10 cellular contexts compared by ENCODE assay signal in the genomic region with DNA sequence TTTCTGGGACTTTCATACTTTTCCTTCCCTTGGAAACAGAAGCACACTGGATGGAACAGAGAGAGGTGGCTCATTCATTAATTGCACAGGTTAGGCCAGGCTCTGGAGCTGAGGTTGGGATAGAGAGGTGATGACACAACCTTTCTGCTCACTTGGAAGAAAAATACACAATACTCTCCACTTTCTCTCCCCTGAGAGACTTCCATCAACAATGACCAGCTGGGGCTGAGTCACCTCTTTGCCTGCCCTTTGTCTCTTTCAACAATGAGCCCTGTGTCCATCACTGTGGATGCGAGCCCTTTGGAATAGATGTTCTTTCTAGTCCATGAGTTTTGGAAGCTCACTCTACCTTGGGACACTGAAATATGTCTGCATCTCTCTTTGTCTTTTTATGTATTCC. TPM values are rescaled to one million over a fixed set of nuclear protein-coding genes. Genes with fewer than 3 reads are reported as not detected.
DNase-seq lines count a peak whose midpoint lies in the region; ATAC-seq, FAIRE-seq and TF ChIP-seq lines count a peak whose summit lies in the region.
"Had no signal": no experiment of that assay in that cellular context is flagged by ENCODE, and none has a peak within 500 bp of the region (broad histone marks: within the 10 kb centered on the region; RNA-seq: fewer than 3 reads in every experiment).

No MANE protein-coding gene starts in this region.

- H3K9me3 ChIP-seq in adipocyte (ENCODE audit: control insufficient read depth, low read length): no peaks in the 10 kb centered on the region

- peaks cover 45% of the 10 kb centered on the region for H3K36me3 Mint-ChIP-seq in HFFc6 (ENCODE audit: low read depth)

- intact Hi-C loops in head of caudate nucleus (cut with DNase I): no loop called here

- peaks cover 80% of the 10 kb centered on the region for H3K4me1 ChIP-seq in adipocyte (ENCODE audit: control insufficient read depth, insufficient read depth, low read length)

- no peaks in the 10 kb centered on the region for H3K27me3 ChIP-seq in adipocyte (replicated peaks; ENCODE audit: control insufficient read depth, insufficient read depth, low read length)
- H3K27me3 ChIP-seq: hepatocyte had no signal

- FAIRE-seq in D721Med (lab: Jason Lieb, UNC): no peak

- H3K4me3 Mint-ChIP-seq in HFFc6: no peak overlapping the region

- TF ChIP-seq CTCF in HFFc6 (IDR thresholded peaks at IDR 0.05) (no peak), omental fat pad (IDR thresholded peaks at IDR 0.05) (no peak), D721Med (IDR thresholded peaks at IDR 0.05; ENCODE audit: insufficient read depth, missing control alignments) (no peak)

- no peak overlapping the region for H3K9ac ChIP-seq in adipocyte (ENCODE audit: low read length)

- no peak for DNase-seq in HFFc6
- peak; percentile 43 for DNase-seq in adipocyte (ENCODE audit: low read depth)
- peak in 35 of 42 donors; percentile 13 to 89 (median 63) for DNase-seq in head of caudate nucleus
- peak in 33 of 49 donors; percentile 13 to 74 (median 50) for DNase-seq in substantia nigra (lab: John Stamatoyannopoulos, UW)
- no peak for DNase-seq in omental fat pad (ENCODE audit: low spot score)
- no peak for DNase-seq in NCI-H187 (lab: John Stamatoyannopoulos, UW)
- DNase-seq in D721Med (ENCODE audit: insufficient read length, low spot score): no peak
- DNase-seq: activated naive CD4-positive, alpha-beta T cell; NCI-H526 had no signal

- H3K4me1 Mint-ChIP-seq in HFFc6 (ENCODE audit: low read depth): peaks cover 92% of the 10 kb centered on the region

- H3K4me3 ChIP-seq in adipocyte (ENCODE audit: low read length): no peak overlapping the region
- H3K4me3 ChIP-seq: hepatocyte had no signal

- H3K27me3 Mint-ChIP-seq in HFFc6 (ENCODE audit: insufficient read depth): peaks cover 9% of the 10 kb centered on the region

- H3K27ac Mint-ChIP-seq in HFFc6: peak overlapping the region; percentile 93

- H3K36me3 ChIP-seq in adipocyte (ENCODE audit: control insufficient read depth, insufficient read depth, low read length, severe bottlenecking): peaks cover 35% of the 10 kb centered on the region

- H3K9me3 Mint-ChIP-seq in HFFc6: no peaks in the 10 kb centered on the region

- peak overlapping the region; percentile 67 for H3K27ac ChIP-seq in substantia nigra (ENCODE audit: low read depth, low read length, poor library complexity, severe bottlenecking)
- H3K27ac ChIP-seq: hepatocyte had no signal

- no peak for ATAC-seq in omental fat pad (ENCODE audit: low FRiP score)

RNA-seq across cellular contexts. Expression of gene ATP2B4, which starts 43.1 kb away (rescaled TPM):
- 100 to 1,000 TPM; 199 to 243 (median 221) TPM for total RNA-seq in HFFc6 (2021; fragmentation: NEBNext Ultra II Directional; extraction: Animal tissue kit (Norgen Biotek cat#: 25700))
- total RNA-seq in omental fat pad: 100 to 1,000 TPM in 3 of 4 donors, 10 to 100 TPM in 1; 90.4 to 212 (median 146) TPM

Comparison
In these comparisons a context has a peak if more than half of its experiments do, and no peak if none do; other contexts are left out.
1. DNase-seq: peak in adipocyte (single experiment), head of caudate nucleus (35 of 42) and substantia nigra (33 of 49); none in HFFc6 (single experiment), omental fat pad (single experiment), NCI-H187 (0 of 2) and D721Med (single experiment).